Comparison of ENCODE assay signal across 1 cellular context in the genomic region with DNA sequence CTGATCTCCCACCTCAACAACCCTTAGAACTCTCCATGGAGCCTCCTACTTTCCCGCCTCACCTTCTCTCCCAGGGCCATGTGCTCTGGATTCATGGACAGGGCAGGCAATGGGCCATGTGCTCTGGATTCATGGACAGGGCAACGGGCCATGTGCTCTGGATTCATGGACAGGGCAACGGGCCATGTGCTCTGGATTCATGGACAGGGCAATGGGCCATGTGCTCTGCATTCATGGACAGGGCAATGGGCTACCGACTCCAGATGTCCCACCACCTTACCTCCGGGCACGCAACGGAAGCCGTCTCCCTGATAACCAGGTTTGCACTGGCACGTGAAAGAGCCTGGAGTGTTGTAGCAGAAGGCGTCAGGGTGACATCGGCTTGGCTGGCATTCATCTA.
TF ChIP-seq lines count a peak whose summit lies in the region.

No MANE protein-coding gene starts in this region.

TF ChIP-seq in IMR-90, 13 proteins besides CTCF, POLR2A, EP300 and RAD21:
- no peak for TF ChIP-seq SMC3 (IDR thresholded peaks at IDR 0.05; ENCODE audit: low read depth, low read length)
- no peak for TF ChIP-seq CHD1 (IDR thresholded peaks at IDR 0.05; ENCODE audit: low read depth, low read length)
- no peak for TF ChIP-seq RFX5 (IDR thresholded peaks at IDR 0.05; ENCODE audit: low read depth, low read length)
- TF ChIP-seq MAZ (IDR thresholded peaks at IDR 0.05; ENCODE audit: borderline replicate concordance, low read depth, low read length): no peak
- no peak for TF ChIP-seq MXI1 (IDR thresholded peaks at IDR 0.05; ENCODE audit: borderline replicate concordance, low read depth, low read length)
- TF ChIP-seq, protein P1, sequence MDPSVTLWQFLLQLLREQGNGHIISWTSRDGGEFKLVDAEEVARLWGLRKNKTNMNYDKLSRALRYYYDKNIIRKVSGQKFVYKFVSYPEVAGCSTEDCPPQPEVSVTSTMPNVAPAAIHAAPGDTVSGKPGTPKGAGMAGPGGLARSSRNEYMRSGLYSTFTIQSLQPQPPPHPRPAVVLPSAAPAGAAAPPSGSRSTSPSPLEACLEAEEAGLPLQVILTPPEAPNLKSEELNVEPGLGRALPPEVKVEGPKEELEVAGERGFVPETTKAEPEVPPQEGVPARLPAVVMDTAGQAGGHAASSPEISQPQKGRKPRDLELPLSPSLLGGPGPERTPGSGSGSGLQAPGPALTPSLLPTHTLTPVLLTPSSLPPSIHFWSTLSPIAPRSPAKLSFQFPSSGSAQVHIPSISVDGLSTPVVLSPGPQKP (IDR thresholded peaks at IDR 0.05; ENCODE audit: borderline replicate concordance, low read depth, low read length): no peak
- TF ChIP-seq CEBPB (IDR thresholded peaks at IDR 0.05; ENCODE audit: low read depth, low read length): no peak
- no peak for TF ChIP-seq RCOR1 (IDR thresholded peaks at IDR 0.05; ENCODE audit: insufficient replicate concordance, low read length)
- TF ChIP-seq BHLHE40 (IDR thresholded peaks at IDR 0.05; ENCODE audit: low read depth, low read length): no peak
